ENCODE assay signal across 7 cellular contexts in the genomic region with DNA sequence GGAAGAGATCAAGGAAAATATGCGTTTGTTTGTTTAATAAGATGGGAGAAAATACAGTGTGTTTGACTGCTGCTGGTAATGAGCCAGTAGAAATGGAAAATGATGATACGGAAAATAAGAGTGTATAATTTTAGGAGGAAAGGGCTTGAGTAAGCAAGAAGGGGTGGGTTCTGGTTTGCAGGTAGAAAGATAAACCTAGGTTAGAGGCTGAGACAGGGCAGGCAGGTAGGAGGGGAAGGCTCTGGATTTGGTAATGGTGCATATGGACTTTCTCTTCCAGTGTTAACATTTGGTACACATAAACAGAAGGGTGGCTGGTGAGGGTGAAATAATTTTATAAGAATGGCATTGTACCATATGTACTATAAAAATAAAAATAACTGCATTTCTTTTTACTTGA.
DNase-seq lines count a peak whose midpoint lies in the region; ATAC-seq and TF ChIP-seq lines count a peak whose summit lies in the region.
"Not testable (repeated sequence)": the region's sequence is repeated elsewhere in the genome, so short reads cannot be mapped to it uniquely, and the experiment has no call there.

No MANE protein-coding gene starts in this region.

- CTCF ChIA-PET in CD8-positive, alpha-beta memory T cell (lab: Charles Lee); T-cell (lab: Charles Lee): not testable (repeated sequence)

- not testable (repeated sequence) for H3K36me3 ChIP-seq in CD8-positive, alpha-beta memory T cell (ENCODE audit: insufficient read depth, low read length)

- POLR2A ChIA-PET in CD8-positive, alpha-beta memory T cell (lab: Charles Lee); T-cell (lab: Charles Lee): not testable (repeated sequence)

- not testable (repeated sequence) for H3K9me3 Mint-ChIP-seq in CD8-positive, alpha-beta memory T cell; T-cell; activated T-cell treated with anti-CD3 and anti-CD28 coated beads, Interleukin-2, amount 50 U/mL, for 24 hours; activated naive CD8-positive, alpha-beta T cell (ENCODE audit: low read depth); chondrocyte (ENCODE audit: low read depth); memory B cell; osteocyte (ENCODE audit: unreplicated experiment)

- not testable (repeated sequence) for H3K36me3 Mint-ChIP-seq in CD8-positive, alpha-beta memory T cell; T-cell; activated T-cell treated with anti-CD3 and anti-CD28 coated beads, Interleukin-2, amount 50 U/mL, for 24 hours (ENCODE audit: low read depth); activated naive CD8-positive, alpha-beta T cell; chondrocyte (ENCODE audit: low read depth); memory B cell; osteocyte (ENCODE audit: unreplicated experiment)

- not testable (repeated sequence) for H3K9me3 ChIP-seq in CD8-positive, alpha-beta memory T cell (ENCODE audit: low read length)

- not testable (repeated sequence) for H3K27ac ChIP-seq in CD8-positive, alpha-beta memory T cell (ENCODE audit: low read depth, low read length)

- H3K4me1 Mint-ChIP-seq in CD8-positive, alpha-beta memory T cell, result peaks cover 4 to 13% (median 7%) of the 10 kb centered on the region in 3 donors
- peaks cover 2 to 10% (median 7%) of the 10 kb centered on the region in 3 donors for H3K4me1 Mint-ChIP-seq in T-cell
- H3K4me1 Mint-ChIP-seq in activated T-cell treated with anti-CD3 and anti-CD28 coated beads, Interleukin-2, amount 50 U/mL, for 24 hours (ENCODE audit: low read depth); activated naive CD8-positive, alpha-beta T cell (ENCODE audit: low read depth); chondrocyte (ENCODE audit: low read depth); memory B cell; osteocyte (ENCODE audit: unreplicated experiment): not testable (repeated sequence)

- not testable (repeated sequence) for TF ChIP-seq CTCF in chondrocyte (IDR thresholded peaks at IDR 0.05); osteocyte (IDR thresholded peaks at IDR 0.05)

- not testable (repeated sequence) for H3K27me3 ChIP-seq in CD8-positive, alpha-beta memory T cell (ENCODE audit: insufficient read depth, low read length, poor library complexity, severe bottlenecking)

- not testable (repeated sequence) for H3K27me3 Mint-ChIP-seq in CD8-positive, alpha-beta memory T cell; T-cell; activated T-cell treated with anti-CD3 and anti-CD28 coated beads, Interleukin-2, amount 50 U/mL, for 24 hours; activated naive CD8-positive, alpha-beta T cell; chondrocyte (ENCODE audit: low read depth); memory B cell; osteocyte (ENCODE audit: unreplicated experiment)

- H3K27ac Mint-ChIP-seq in CD8-positive, alpha-beta memory T cell, result peak overlapping the region in 4 of 8 donors; percentile 61 to 86 (median 71)
- H3K27ac Mint-ChIP-seq in T-cell (peak overlapping the region in 1 of 2 donors; percentile 88), chondrocyte (ENCODE audit: unreplicated experiment) (peak overlapping the region; percentile 69), osteocyte (ENCODE audit: unreplicated experiment) (peak overlapping the region; percentile 82)
- H3K27ac Mint-ChIP-seq in activated T-cell treated with anti-CD3 and anti-CD28 coated beads, Interleukin-2, amount 50 U/mL, for 24 hours; memory B cell: not testable (repeated sequence)
- peak overlapping the region; percentile 30 for H3K27ac Mint-ChIP-seq in activated naive CD8-positive, alpha-beta T cell

- not testable (repeated sequence) for ATAC-seq in T-cell (replicated peaks in 1 of 4); memory B cell (ENCODE audit: low read depth)

- H3K4me1 ChIP-seq in CD8-positive, alpha-beta memory T cell (ENCODE audit: insufficient read depth, low read length), result not testable (repeated sequence)

- not testable (repeated sequence) for DNase-seq in CD8-positive, alpha-beta memory T cell; T-cell; activated T-cell treated with anti-CD3 and anti-CD28 coated beads, Interleukin-2, amount 50 U/mL, for 24 hours; chondrocyte (ENCODE audit: low spot score); memory B cell (ENCODE audit: low spot score in 2 of 2); osteocyte (ENCODE audit: extremely low spot score, unreplicated experiment)

- H3K4me3 Mint-ChIP-seq in CD8-positive, alpha-beta memory T cell, result peak overlapping the region in 5 of 7 donors; percentile 59 to 86 (median 77)
- H3K4me3 Mint-ChIP-seq in T-cell (peak overlapping the region; percentile 23 to 58 (median 36)), memory B cell (peak overlapping the region; percentile 39), osteocyte (ENCODE audit: unreplicated experiment) (peak overlapping the region; percentile 1)
- H3K4me3 Mint-ChIP-seq in activated T-cell treated with anti-CD3 and anti-CD28 coated beads, Interleukin-2, amount 50 U/mL, for 24 hours, result peak overlapping the region; percentile 43
- peak overlapping the region; percentile 61 for H3K4me3 Mint-ChIP-seq in activated naive CD8-positive, alpha-beta T cell
- H3K4me3 Mint-ChIP-seq in chondrocyte (ENCODE audit: unreplicated experiment), result not testable (repeated sequence)

- not testable (repeated sequence) for H3K4me3 ChIP-seq in CD8-positive, alpha-beta memory T cell (ENCODE audit: low read length)
